ENCODE assay signal across 9 cellular contexts in genomic region chr10:8059191-8059936, GRCh38. TPM values are rescaled to one million over a fixed set of nuclear protein-coding genes. Genes with fewer than 3 reads are reported as not detected.
DNase-seq lines count a peak whose midpoint lies in the region; ATAC-seq and TF ChIP-seq lines count a peak whose summit lies in the region.
"Had no signal": no experiment of that assay in that cellular context is flagged by ENCODE, and none has a peak within 500 bp of the region (broad histone marks: within the 10 kb centered on the region; RNA-seq: fewer than 3 reads in every experiment).

No MANE protein-coding gene starts in this region.

- H3K4me3 Mint-ChIP-seq in CD8-positive, alpha-beta T cell: peak overlapping the region; percentile 89
- peak overlapping the region; percentile 98 for H3K4me3 Mint-ChIP-seq in central memory CD8-positive, alpha-beta T cell
- peak overlapping the region; percentile 67 for H3K4me3 Mint-ChIP-seq in neural progenitor cell

- CTCF ChIA-PET in CD8-positive, alpha-beta T cell (lab: Charles Lee): interaction anchor here (0.6 to 2.6 kb wide), 12 partner anchors 9 to 1145 kb away, joined by 3 to 12 read pairs (median 3); no protein-coding TSS in a partner anchor
- CTCF ChIA-PET in A673 (lab: Charles Lee): no interaction called here

- POLR2A ChIA-PET in CD8-positive, alpha-beta T cell (lab: Charles Lee): interaction anchor here (0.5 to 3.4 kb wide), 7 partner anchors 39 to 384 kb away, joined by 3 to 38 read pairs (median 4); no protein-coding TSS in a partner anchor
- POLR2A ChIA-PET in A673 (lab: Charles Lee; ENCODE audit: low non-redundant PET): no interaction called here

- H3K4me1 Mint-ChIP-seq in CD8-positive, alpha-beta T cell (ENCODE audit: low read depth): peaks cover 75% of the 10 kb centered on the region
- peaks cover 82% of the 10 kb centered on the region for H3K4me1 Mint-ChIP-seq in central memory CD8-positive, alpha-beta T cell
- H3K4me1 Mint-ChIP-seq in neural progenitor cell: peaks cover 47% of the 10 kb centered on the region

- peaks cover 64% of the 10 kb centered on the region for H3K4me1 ChIP-seq in CD8-positive, alpha-beta T cell (ENCODE audit: insufficient read depth, low read length)
- H3K4me1 ChIP-seq in MM.1S (ENCODE audit: low read length): no peaks in the 10 kb centered on the region
- peaks cover 65% of the 10 kb centered on the region for H3K4me1 ChIP-seq in neural progenitor cell
- H3K4me1 ChIP-seq in A673 (ENCODE audit: insufficient read depth, low read length, poor library complexity, severe bottlenecking): peaks cover 18% of the 10 kb centered on the region

- no peaks in the 10 kb centered on the region for H3K9me3 Mint-ChIP-seq in CD8-positive, alpha-beta T cell
- H3K9me3 Mint-ChIP-seq in central memory CD8-positive, alpha-beta T cell: no peaks in the 10 kb centered on the region
- H3K9me3 Mint-ChIP-seq in neural progenitor cell: no peaks in the 10 kb centered on the region

- H3K9ac ChIP-seq in MM.1S (ENCODE audit: low read length): no peak overlapping the region
- H3K9ac ChIP-seq in neural progenitor cell: no peak overlapping the region

- H3K27me3 Mint-ChIP-seq in CD8-positive, alpha-beta T cell (ENCODE audit: low read depth): no peaks in the 10 kb centered on the region
- no peaks in the 10 kb centered on the region for H3K27me3 Mint-ChIP-seq in central memory CD8-positive, alpha-beta T cell
- peaks cover 88% of the 10 kb centered on the region for H3K27me3 Mint-ChIP-seq in neural progenitor cell (ENCODE audit: insufficient read depth, low read depth)

- H3K27ac ChIP-seq in CD8-positive, alpha-beta T cell (ENCODE audit: low read depth, low read length): peak overlapping the region; percentile 50
- H3K27ac ChIP-seq in MM.1S (ENCODE audit: low read length): no peak overlapping the region
- H3K27ac ChIP-seq in neural progenitor cell: no peak overlapping the region
- no peak overlapping the region for H3K27ac ChIP-seq in A673 (ENCODE audit: low read depth, low read length, poor library complexity, severe bottlenecking)

- peaks cover 14% of the 10 kb centered on the region for H3K36me3 ChIP-seq in CD8-positive, alpha-beta T cell (ENCODE audit: insufficient read depth, low read length)
- H3K36me3 ChIP-seq in MM.1S (replicated peaks; ENCODE audit: insufficient read depth, low read length) (no peaks in the 10 kb centered on the region), neural progenitor cell (no peaks in the 10 kb centered on the region), A673 (ENCODE audit: insufficient read depth, low read length, poor library complexity, severe bottlenecking) (peaks cover 3% of the 10 kb centered on the region)

- no TSS peak for BruUV-seq in A673 (replicated peaks; lab: Mats Ljungman, UMichigan)

- H4K20me1 ChIP-seq in MM.1S (ENCODE audit: insufficient read depth, low read length) (no peaks in the 10 kb centered on the region), neural progenitor cell (ENCODE audit: low read depth) (peaks cover 80% of the 10 kb centered on the region)

- TF ChIP-seq CTCF in CD8-positive, alpha-beta T cell (IDR thresholded peaks at IDR 0.05): no peak
- TF ChIP-seq CTCF in MM.1S (IDR thresholded peaks at IDR 0.05; ENCODE audit: low read length): no peak
- no peak for TF ChIP-seq CTCF in neural progenitor cell (IDR thresholded peaks at IDR 0.05)
- TF ChIP-seq CTCF in A673 (conservative IDR thresholded peaks at IDR 0.05; ENCODE audit: low read depth, low read length): no peak

- no peak overlapping the region for H2AFZ ChIP-seq in MM.1S (ENCODE audit: low read length)
- H2AFZ ChIP-seq in neural progenitor cell (replicated peaks): no peak overlapping the region

- no peaks in the 10 kb centered on the region for H3F3A ChIP-seq in MM.1S (ENCODE audit: insufficient read depth, low read length)
- peaks cover 73% of the 10 kb centered on the region for H3F3A ChIP-seq in neural progenitor cell (ENCODE audit: low read depth)

- H3K27me3 ChIP-seq in CD8-positive, alpha-beta T cell (ENCODE audit: insufficient read depth, low read length): no peaks in the 10 kb centered on the region
- H3K27me3 ChIP-seq in MM.1S (replicated peaks; ENCODE audit: insufficient read depth, low read length): no peaks in the 10 kb centered on the region
- peaks cover 100% of the 10 kb centered on the region for H3K27me3 ChIP-seq in neural progenitor cell
- peaks cover 4% of the 10 kb centered on the region for H3K27me3 ChIP-seq in A673 (replicated peaks; ENCODE audit: insufficient read depth, low read depth, low read length, poor library complexity)

- H3K36me3 Mint-ChIP-seq in CD8-positive, alpha-beta T cell: peaks cover 62% of the 10 kb centered on the region
- peaks cover 85% of the 10 kb centered on the region for H3K36me3 Mint-ChIP-seq in central memory CD8-positive, alpha-beta T cell (ENCODE audit: insufficient read depth)
- no peaks in the 10 kb centered on the region for H3K36me3 Mint-ChIP-seq in neural progenitor cell

- ATAC-seq in CD8-positive, alpha-beta T cell: no peak
- ATAC-seq in central memory CD8-positive, alpha-beta T cell (replicated peaks; ENCODE audit: extremely low read depth, poor library complexity, severe bottlenecking): no peak

- H3K79me2 ChIP-seq in MM.1S (ENCODE audit: low read length): no peaks in the 10 kb centered on the region
- H3K79me2 ChIP-seq in neural progenitor cell (ENCODE audit: low read depth): no peaks in the 10 kb centered on the region

- H3K27ac Mint-ChIP-seq in CD8-positive, alpha-beta T cell: peak overlapping the region; percentile 93
- H3K27ac Mint-ChIP-seq in central memory CD8-positive, alpha-beta T cell (ENCODE audit: low read depth): peak overlapping the region; percentile 100
- no peak overlapping the region for H3K27ac Mint-ChIP-seq in neural progenitor cell

- peak overlapping the region; percentile 42 for H3K4me3 ChIP-seq in CD8-positive, alpha-beta T cell (ENCODE audit: low read depth, low read length)
- H3K4me3 ChIP-seq in MM.1S (ENCODE audit: low read length): no peak overlapping the region
- no peak overlapping the region for H3K4me3 ChIP-seq in neural progenitor cell
- no peak overlapping the region for H3K4me3 ChIP-seq in A673 (ENCODE audit: low read depth, low read length, poor library complexity, severe bottlenecking)

- DNase-seq in CD8-positive, alpha-beta T cell: peak in 1 of 7 experiments; percentile 56
- DNase-seq in MM.1S: no peak
- DNase-seq in central memory CD8-positive, alpha-beta T cell (ENCODE audit: low spot score in 2 of 2): no peak
- peak; percentile 45 for DNase-seq in neural progenitor cell (ENCODE audit: low spot score)
- DNase-seq in A673 (ENCODE audit: low spot score): no peak
- no peak for DNase-seq in DMS 273 treated with DMSO at 0.1 percent for 48 hours (lab: John Stamatoyannopoulos, UW)
- no peak for DNase-seq in NCI-H2196 (lab: John Stamatoyannopoulos, UW; ENCODE audit: unreplicated experiment)
- no peak for DNase-seq in stimulated activated CD4-positive, alpha-beta T cell treated with anti-CD3 and anti-CD28 coated beads, Interleukin-12 subunit alpha, Interleukin-12 subunit beta, amount 100 ng/mL, for 4 hours
- DNase-seq: NCI-H345 had no signal

- H3K9me3 ChIP-seq in CD8-positive, alpha-beta T cell (ENCODE audit: low read length): no peaks in the 10 kb centered on the region
- H3K9me3 ChIP-seq in MM.1S (replicated peaks; ENCODE audit: insufficient read depth, low read length) (no peaks in the 10 kb centered on the region), neural progenitor cell (ENCODE audit: low read depth) (no peaks in the 10 kb centered on the region), A673 (ENCODE audit: low read depth, low read length, poor library complexity, severe bottlenecking) (no peaks in the 10 kb centered on the region)

- intact Hi-C loops in CD8-positive, alpha-beta T cell (cut with DNase I, micrococcal nuclease): loop anchor here (5.0 to 10.0 kb wide), 5 partner anchors 78 to 1035 kb away; no protein-coding TSS in a partner anchor
- intact Hi-C loops in A673 (cut with micrococcal nuclease; ENCODE audit: unreplicated experiment): loop anchor here (10.0 kb wide), 1 partner anchor 1145 kb away; no protein-coding TSS in a partner anchor

- H3K9me2 ChIP-seq in MM.1S (replicated peaks; ENCODE audit: insufficient read depth, low read length): no peaks in the 10 kb centered on the region

- H3K4me2 ChIP-seq in MM.1S (ENCODE audit: low read depth, low read length) (peak overlapping the region; percentile 61; the same call in 1 of the 2 replicates), neural progenitor cell (peak overlapping the region; percentile 72)

RNA-seq across cellular contexts. Expression of gene GATA3, which starts 4.9 kb away (rescaled TPM):
- total RNA-seq in CD8-positive, alpha-beta T cell: 10 to 100 TPM; 76.3 to 82.0 TPM
- total RNA-seq in neural progenitor cell (ENCODE audit: low replicate concordance) (0.09 TPM in 1 of 2 replicates, not detected in the other), A673 (2021) (3.0 and 3.1 TPM in 2 replicates)

Comparison
In these comparisons a context has a peak if more than half of its experiments do, and no peak if none do; other contexts are left out.
1. RNA of gene GATA3, which starts 4.9 kb away (total RNA-seq): 76.3 to 82.0 TPM in CD8-positive, alpha-beta T cell; 3.0 to 3.1 TPM in A673 and 0.09 TPM in neural progenitor cell; every median in the first group is over 10 times any median in the second.
2. Peak in every context shown above with its lines, with median percentiles within 50 percentile points of each other: H3K4me3 Mint-ChIP-seq.